ENCODE assay signal across 22 cellular contexts in the genomic region with DNA sequence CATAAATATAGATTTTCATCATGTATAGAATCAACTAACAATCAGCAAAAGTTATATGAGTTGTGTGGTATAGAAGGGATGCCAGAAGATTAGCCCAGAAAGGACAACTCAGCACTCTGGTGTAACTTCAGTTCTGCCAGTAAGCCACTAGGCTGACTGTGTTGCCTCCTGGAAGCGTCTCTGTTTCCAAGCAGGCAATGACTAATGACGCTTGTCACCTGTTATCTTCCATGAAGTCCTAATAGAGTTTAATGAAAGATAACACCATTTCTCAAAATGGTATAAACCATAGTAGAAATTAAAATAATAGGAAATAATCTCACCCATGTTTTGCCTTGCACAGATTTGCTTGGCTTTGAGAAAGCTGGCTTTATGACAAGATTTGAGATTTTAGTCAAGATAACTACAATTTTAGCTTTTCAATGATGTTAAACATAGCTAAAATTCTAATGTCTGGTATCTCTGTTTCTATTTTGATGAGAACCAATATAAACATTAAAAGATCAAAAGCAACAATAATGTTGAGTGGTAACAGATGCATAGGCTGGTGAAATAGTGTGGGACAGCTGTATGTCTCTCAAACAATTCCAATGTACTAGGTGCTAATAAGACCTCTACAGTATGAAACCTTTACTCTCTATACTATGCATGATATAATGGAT. TPM values are rescaled to one million over a fixed set of nuclear protein-coding genes. Genes with fewer than 3 reads are reported as not detected.
"Had no signal": no experiment of that assay in that cellular context is flagged by ENCODE, and none has a peak within 500 bp of the region (broad histone marks: within the 10 kb centered on the region; RNA-seq: fewer than 3 reads in every experiment).

No MANE protein-coding gene starts in this region.

- H3K27me3 ChIP-seq: dorsolateral prefrontal cortex, gastrocnemius medialis, left lung, thyroid gland had no signal

- FAIRE-seq: colon, kidney had no signal

- ATAC-seq: activated CD8-positive, alpha-beta memory T cell treated with anti-CD3 and anti-CD28 coated beads, Interleukin-2, amount 10 ng/mL, durations not matched to agents 7 days and 5 days; gastrocnemius medialis; left lung had no signal

- H3K36me3 ChIP-seq: gastrocnemius medialis, left lung, thyroid gland had no signal

- DNase-seq: activated CD4-positive, alpha-beta memory T cell treated with anti-CD3 and anti-CD28 coated beads, Interleukin-2, amount 10 ng/mL, durations not matched to agents 7 days and 5 days; activated CD8-positive, alpha-beta memory T cell treated with anti-CD3 and anti-CD28 coated beads, Interleukin-2, amount 10 ng/mL, durations not matched to agents 7 days and 5 days; activated gamma-delta T cell treated with Interleukin-2 at 50 U/mL for 16 hours; central memory CD4-positive, alpha-beta T cell; dorsolateral prefrontal cortex; gastrocnemius medialis; head of caudate nucleus; kidney; left lung; midbrain; nephron progenitor cell; nucleus accumbens; posterior cingulate gyrus; stimulated activated naive CD4-positive, alpha-beta T cell treated with Interleukin-2 at 50 U/mL for 16 hours; thyroid gland had no signal

- H3K9me3 ChIP-seq: gastrocnemius medialis, left lung, thyroid gland had no signal

- H3K4me3 ChIP-seq: dorsolateral prefrontal cortex, gastrocnemius medialis, left lung, thyroid gland had no signal

- H3K4me1 ChIP-seq: gastrocnemius medialis, left lung, thyroid gland had no signal

- H3K27ac ChIP-seq: dorsolateral prefrontal cortex, gastrocnemius medialis, left lung, thyroid gland, VCaP had no signal

RNA-seq across cellular contexts. Expression of a gene that starts 9.0 kb away (rescaled TPM):
- total RNA-seq: activated CD4-positive, alpha-beta memory T cell treated with anti-CD3 and anti-CD28 coated beads, Interleukin-2, amount 10 ng/mL, durations not matched to agents 7 days and 5 days; activated CD8-positive, alpha-beta memory T cell treated with anti-CD3 and anti-CD28 coated beads, Interleukin-2, amount 10 ng/mL, durations not matched to agents 7 days and 5 days; dorsolateral prefrontal cortex; epithelial cell of proximal tubule; gastrocnemius medialis; kidney; left lung; lung microvascular endothelial cell; renal cortical epithelial cell; subcutaneous adipose tissue; thyroid gland; urinary bladder had no signal
- polyA plus RNA-seq: urinary bladder had no signal

RNA-seq across cellular contexts. Expression of a gene that starts 10.2 kb away (rescaled TPM):
- total RNA-seq: activated CD4-positive, alpha-beta memory T cell treated with anti-CD3 and anti-CD28 coated beads, Interleukin-2, amount 10 ng/mL, durations not matched to agents 7 days and 5 days; activated CD8-positive, alpha-beta memory T cell treated with anti-CD3 and anti-CD28 coated beads, Interleukin-2, amount 10 ng/mL, durations not matched to agents 7 days and 5 days; dorsolateral prefrontal cortex; epithelial cell of proximal tubule; gastrocnemius medialis; kidney; left lung; lung microvascular endothelial cell; renal cortical epithelial cell; subcutaneous adipose tissue; thyroid gland; urinary bladder had no signal
- polyA plus RNA-seq: urinary bladder had no signal
